ENCODE assay signal across 8 cellular contexts in genomic region chr4:10093273-10093621, GRCh38.
A peak's percentile ranks its signal among the peaks of the same experiment; 100 is the strongest.
DNase-seq lines count a peak whose midpoint lies in the region; ATAC-seq and TF ChIP-seq lines count a peak whose summit lies in the region.

No MANE protein-coding gene starts in this region.

- TF ChIP-seq CTCF in brain microvascular endothelial cell (IDR thresholded peaks at IDR 0.05; ENCODE audit: low read depth, low read length, missing control alignments), result no peak

- no peak overlapping the region for H3K4me3 ChIP-seq in brain microvascular endothelial cell (ENCODE audit: low read depth, low read length)

- H3K27me3 ChIP-seq in brain microvascular endothelial cell (replicated peaks), result no peaks in the 10 kb centered on the region

- no peak for ATAC-seq in memory B cell (ENCODE audit: low read depth)

- H3K4me1 Mint-ChIP-seq in T-helper 2 cell treated with Interferon-gamma antibody and Interleukin-4, amounts not matched to agents 5 μg/mL and 100 μg/mL, for 36 hours (ENCODE audit: low read depth), result peaks cover 58% of the 10 kb centered on the region
- peaks cover 25% of the 10 kb centered on the region for H3K4me1 Mint-ChIP-seq in memory B cell

- H3K9me3 Mint-ChIP-seq in T-helper 2 cell treated with Interferon-gamma antibody and Interleukin-4, amounts not matched to agents 5 μg/mL and 100 μg/mL, for 36 hours, result no peaks in the 10 kb centered on the region
- no peaks in the 10 kb centered on the region for H3K9me3 Mint-ChIP-seq in memory B cell

- H3K27me3 Mint-ChIP-seq in T-helper 2 cell treated with Interferon-gamma antibody and Interleukin-4, amounts not matched to agents 5 μg/mL and 100 μg/mL, for 36 hours (ENCODE audit: low read depth), result no peaks in the 10 kb centered on the region
- no peaks in the 10 kb centered on the region for H3K27me3 Mint-ChIP-seq in memory B cell

- H3K27ac ChIP-seq in brain microvascular endothelial cell (peak overlapping the region; percentile 63), substantia nigra (ENCODE audit: low read depth, low read length, poor library complexity, severe bottlenecking) (peak overlapping the region; percentile 19)

- H3K36me3 ChIP-seq in brain microvascular endothelial cell (replicated peaks), result peaks cover 81% of the 10 kb centered on the region

- peaks cover 83% of the 10 kb centered on the region for H3K36me3 Mint-ChIP-seq in T-helper 2 cell treated with Interferon-gamma antibody and Interleukin-4, amounts not matched to agents 5 μg/mL and 100 μg/mL, for 36 hours (ENCODE audit: low read depth)
- peaks cover 15% of the 10 kb centered on the region for H3K36me3 Mint-ChIP-seq in memory B cell

- H3K27ac Mint-ChIP-seq in T-helper 2 cell treated with Interferon-gamma antibody and Interleukin-4, amounts not matched to agents 5 μg/mL and 100 μg/mL, for 36 hours, result peak overlapping the region; percentile 81
- peak overlapping the region; percentile 41 for H3K27ac Mint-ChIP-seq in memory B cell

- no peak for DNase-seq in T-helper 2 cell treated with Interferon-gamma antibody and Interleukin-4, amounts not matched to agents 5 μg/mL and 100 μg/mL, for 36 hours (ENCODE audit: low spot score)
- no peak for DNase-seq in T-helper 2 cell
- no peak for DNase-seq in brain microvascular endothelial cell
- no peak for DNase-seq in memory B cell (ENCODE audit: low spot score in 2 of 2)
- DNase-seq in substantia nigra (lab: John Stamatoyannopoulos, UW), result no peak
- no peak for DNase-seq in cerebellar cortex (ENCODE audit: low spot score)
- DNase-seq in NCI-H510A treated with DMSO at 0.1 percent for 48 hours (lab: John Stamatoyannopoulos, UW), result no peak
- no peak for DNase-seq in NCI-H146 treated with DMSO at 0.1 percent for 48 hours (lab: John Stamatoyannopoulos, UW; ENCODE audit: unreplicated experiment)

- peak overlapping the region; percentile 79 for H3K4me3 Mint-ChIP-seq in T-helper 2 cell treated with Interferon-gamma antibody and Interleukin-4, amounts not matched to agents 5 μg/mL and 100 μg/mL, for 36 hours
- no peak overlapping the region for H3K4me3 Mint-ChIP-seq in memory B cell

- in situ Hi-C loops in brain microvascular endothelial cell (cut with HindIII; ENCODE audit: low pct_ligation_motif_present, low sequenced_read_pairs), result no loop called here
